ENCODE assay signal across 1 cellular context in the genomic region with DNA sequence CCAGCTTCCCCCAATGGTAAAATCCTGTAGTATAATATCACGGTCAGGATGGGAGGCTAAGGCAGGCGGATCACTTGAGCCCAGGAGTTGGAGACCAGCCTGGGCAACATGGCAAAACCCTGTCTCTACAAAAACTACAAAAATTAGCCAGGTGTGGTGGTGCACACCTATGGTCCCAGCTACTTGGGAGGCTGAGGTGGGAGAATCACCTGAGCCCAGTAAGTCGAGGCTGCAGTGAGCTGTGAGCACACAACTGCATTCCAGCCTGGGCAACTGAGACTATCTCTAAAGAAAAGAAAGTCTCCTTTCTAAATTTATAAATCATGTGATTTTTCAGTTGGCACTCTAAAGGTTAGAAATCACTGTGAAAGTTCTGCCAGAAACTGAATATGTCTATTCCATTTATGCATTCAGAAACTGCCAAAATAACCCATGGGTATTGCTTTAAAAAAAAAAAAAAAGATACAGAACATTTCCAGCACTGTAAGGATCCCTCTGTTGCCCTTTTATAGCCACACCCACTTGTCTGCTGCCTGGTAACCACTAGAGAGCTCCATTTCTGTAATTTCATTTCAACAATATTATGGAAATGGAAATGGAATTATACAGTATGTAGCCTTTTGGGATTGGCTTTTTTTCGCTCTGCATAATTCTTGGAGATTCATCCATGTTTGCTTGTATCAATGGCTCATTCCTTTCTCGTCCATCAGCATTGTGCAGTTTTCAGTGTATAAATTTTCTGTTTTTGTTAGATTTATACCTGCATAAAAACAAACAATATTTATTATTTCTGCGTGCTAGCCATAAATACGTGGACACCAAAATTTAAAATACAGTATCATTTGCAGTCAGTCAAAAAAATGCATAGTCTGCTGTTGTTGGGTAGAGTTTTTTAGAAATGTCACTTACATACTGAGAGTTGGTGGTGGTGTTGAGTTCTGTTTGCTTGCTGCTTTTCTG.
TF ChIP-seq lines count a peak whose summit lies in the region.

No MANE protein-coding gene starts in this region.

TF ChIP-seq in SK-N-SH, 30 proteins besides CTCF, POLR2A, EP300 and RAD21 (continued from another document):
- TF ChIP-seq, protein P1, sequence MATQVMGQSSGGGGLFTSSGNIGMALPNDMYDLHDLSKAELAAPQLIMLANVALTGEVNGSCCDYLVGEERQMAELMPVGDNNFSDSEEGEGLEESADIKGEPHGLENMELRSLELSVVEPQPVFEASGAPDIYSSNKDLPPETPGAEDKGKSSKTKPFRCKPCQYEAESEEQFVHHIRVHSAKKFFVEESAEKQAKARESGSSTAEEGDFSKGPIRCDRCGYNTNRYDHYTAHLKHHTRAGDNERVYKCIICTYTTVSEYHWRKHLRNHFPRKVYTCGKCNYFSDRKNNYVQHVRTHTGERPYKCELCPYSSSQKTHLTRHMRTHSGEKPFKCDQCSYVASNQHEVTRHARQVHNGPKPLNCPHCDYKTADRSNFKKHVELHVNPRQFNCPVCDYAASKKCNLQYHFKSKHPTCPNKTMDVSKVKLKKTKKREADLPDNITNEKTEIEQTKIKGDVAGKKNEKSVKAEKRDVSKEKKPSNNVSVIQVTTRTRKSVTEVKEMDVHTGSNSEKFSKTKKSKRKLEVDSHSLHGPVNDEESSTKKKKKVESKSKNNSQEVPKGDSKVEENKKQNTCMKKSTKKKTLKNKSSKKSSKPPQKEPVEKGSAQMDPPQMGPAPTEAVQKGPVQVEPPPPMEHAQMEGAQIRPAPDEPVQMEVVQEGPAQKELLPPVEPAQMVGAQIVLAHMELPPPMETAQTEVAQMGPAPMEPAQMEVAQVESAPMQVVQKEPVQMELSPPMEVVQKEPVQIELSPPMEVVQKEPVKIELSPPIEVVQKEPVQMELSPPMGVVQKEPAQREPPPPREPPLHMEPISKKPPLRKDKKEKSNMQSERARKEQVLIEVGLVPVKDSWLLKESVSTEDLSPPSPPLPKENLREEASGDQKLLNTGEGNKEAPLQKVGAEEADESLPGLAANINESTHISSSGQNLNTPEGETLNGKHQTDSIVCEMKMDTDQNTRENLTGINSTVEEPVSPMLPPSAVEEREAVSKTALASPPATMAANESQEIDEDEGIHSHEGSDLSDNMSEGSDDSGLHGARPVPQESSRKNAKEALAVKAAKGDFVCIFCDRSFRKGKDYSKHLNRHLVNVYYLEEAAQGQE (IDR thresholded peaks at IDR 0.05; ENCODE audit: low read depth, low read length), result no peak
- TF ChIP-seq SMC3 (IDR thresholded peaks at IDR 0.05; ENCODE audit: low read depth, low read length) (no peak; the same call in 1 of the 2 replicates), MXI1 (IDR thresholded peaks at IDR 0.05; ENCODE audit: low read depth, low read length) (no peak), GABPA (IDR thresholded peaks at IDR 0.05; ENCODE audit: low read depth) (no peak), ELF1 (IDR thresholded peaks at IDR 0.05) (no peak), FOSL2 (IDR thresholded peaks at IDR 0.05; ENCODE audit: borderline replicate concordance, low read depth) (no peak), RXRA (IDR thresholded peaks at IDR 0.05; ENCODE audit: borderline replicate concordance, low read depth) (no peak), TAF1 (IDR thresholded peaks at IDR 0.05; ENCODE audit: borderline replicate concordance, low read depth, low read length) (no peak)
- TF ChIP-seq, protein P2, sequence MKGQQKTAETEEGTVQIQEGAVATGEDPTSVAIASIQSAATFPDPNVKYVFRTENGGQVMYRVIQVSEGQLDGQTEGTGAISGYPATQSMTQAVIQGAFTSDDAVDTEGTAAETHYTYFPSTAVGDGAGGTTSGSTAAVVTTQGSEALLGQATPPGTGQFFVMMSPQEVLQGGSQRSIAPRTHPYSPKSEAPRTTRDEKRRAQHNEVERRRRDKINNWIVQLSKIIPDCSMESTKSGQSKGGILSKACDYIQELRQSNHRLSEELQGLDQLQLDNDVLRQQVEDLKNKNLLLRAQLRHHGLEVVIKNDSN (IDR thresholded peaks at IDR 0.05; ENCODE audit: borderline replicate concordance, low read depth), result no peak
- TF ChIP-seq, protein P3, sequence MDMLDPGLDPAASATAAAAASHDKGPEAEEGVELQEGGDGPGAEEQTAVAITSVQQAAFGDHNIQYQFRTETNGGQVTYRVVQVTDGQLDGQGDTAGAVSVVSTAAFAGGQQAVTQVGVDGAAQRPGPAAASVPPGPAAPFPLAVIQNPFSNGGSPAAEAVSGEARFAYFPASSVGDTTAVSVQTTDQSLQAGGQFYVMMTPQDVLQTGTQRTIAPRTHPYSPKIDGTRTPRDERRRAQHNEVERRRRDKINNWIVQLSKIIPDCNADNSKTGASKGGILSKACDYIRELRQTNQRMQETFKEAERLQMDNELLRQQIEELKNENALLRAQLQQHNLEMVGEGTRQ (IDR thresholded peaks at IDR 0.05; ENCODE audit: borderline replicate concordance, low read depth, low read length), result no peak
